Comparison of ENCODE assay signal across 8 cellular contexts in genomic region chr1:42943166-42943565, GRCh38. TPM values are rescaled to one million over a fixed set of nuclear protein-coding genes. Genes with fewer than 3 reads are reported as not detected.
A peak's percentile ranks its signal among the peaks of the same experiment; 100 is the strongest.
DNase-seq lines count a peak whose midpoint lies in the region; ATAC-seq and TF ChIP-seq lines count a peak whose summit lies in the region.

No MANE protein-coding gene starts in this region.

- H3K9me3 ChIP-seq in right cardiac atrium (ENCODE audit: control insufficient read depth, low read length): no peaks in the 10 kb centered on the region
- no peaks in the 10 kb centered on the region for H3K9me3 ChIP-seq in stomach

- H3K27ac ChIP-seq in right cardiac atrium (ENCODE audit: low read length) (peak overlapping the region; percentile 89), stomach (peak overlapping the region; percentile 67 to 86 (median 81))

- H3K4me3 Mint-ChIP-seq in activated T-cell treated with anti-CD3 and anti-CD28 coated beads, Interleukin-2, amount 50 U/mL, for 72 hours: peak overlapping the region in 1 of 2 donors; percentile 13

- TF ChIP-seq RAD21 in Ishikawa (IDR thresholded peaks at IDR 0.05; ENCODE audit: low read depth): peak; percentile 29; the same call in 1 of the 2 replicates

- H3K4me1 Mint-ChIP-seq in activated T-cell treated with anti-CD3 and anti-CD28 coated beads, Interleukin-2, amount 50 U/mL, for 72 hours (ENCODE audit: low read depth): peaks cover 97% of the 10 kb centered on the region

- peaks cover 0 to 12% (median 5%) of the 10 kb centered on the region in 4 donors for H3K36me3 ChIP-seq in stomach

- TF ChIP-seq EP300 in Ishikawa (IDR thresholded peaks at IDR 0.05; ENCODE audit: borderline replicate concordance) (peak; percentile 93), stomach (IDR thresholded peaks at IDR 0.05) (no peak)

- no peaks in the 10 kb centered on the region for H3K9me3 Mint-ChIP-seq in activated T-cell treated with anti-CD3 and anti-CD28 coated beads, Interleukin-2, amount 50 U/mL, for 72 hours

- TF ChIP-seq POLR2A in stomach (IDR thresholded peaks at IDR 0.05): no peak

- DNase-seq in activated T-cell treated with anti-CD3 and anti-CD28 coated beads, Interleukin-2, amount 50 U/mL, for 72 hours: no peak
- DNase-seq in right cardiac atrium: no peak
- peak; percentile 91 for DNase-seq in stomach

- H3K4me1 ChIP-seq in right cardiac atrium (ENCODE audit: control insufficient read depth, insufficient read depth, low read length): peaks cover 34% of the 10 kb centered on the region
- H3K4me1 ChIP-seq in stomach: peaks cover 76 to 100% (median 96%) of the 10 kb centered on the region in 4 donors

- H3K27me3 Mint-ChIP-seq in activated T-cell treated with anti-CD3 and anti-CD28 coated beads, Interleukin-2, amount 50 U/mL, for 72 hours (ENCODE audit: low read depth): no peaks in the 10 kb centered on the region

- intact Hi-C loops in right cardiac atrium (cut with DNase I) (no loop called here), stomach (cut with DNase I; ENCODE audit: low total_unique reads) (no loop called here)

- WGBS in right cardiac atrium: 62% methylated on average over 7 of the region's 7 CpGs
- 22 to 38% (median 28%) methylated on average over 2 to 7 of the region's 7 CpGs for WGBS in stomach, 5 donors

- peak; percentile 28 to 42 for ATAC-seq in activated T-cell treated with anti-CD3 and anti-CD28 coated beads, Interleukin-2, amount 50 U/mL, for 72 hours (replicated peaks in 1 of 2)
- ATAC-seq in right cardiac atrium (peak; percentile 47 to 70), HG02623 (IDR thresholded peaks at IDR 0.05; ENCODE audit: unreplicated experiment) (no peak), HG03432 (IDR thresholded peaks at IDR 0.05; ENCODE audit: unreplicated experiment) (no peak), GM19351 (IDR thresholded peaks at IDR 0.05; ENCODE audit: unreplicated experiment) (no peak), HG03460 (IDR thresholded peaks at IDR 0.05; ENCODE audit: unreplicated experiment) (no peak)

- H3K4me3 ChIP-seq in right cardiac atrium (ENCODE audit: low read length) (no peak overlapping the region), stomach (no peak overlapping the region)

- H3K27me3 ChIP-seq in right cardiac atrium (ENCODE audit: control insufficient read depth, insufficient read depth) (no peaks in the 10 kb centered on the region), stomach (no peaks in the 10 kb centered on the region)

- TF ChIP-seq CTCF in stomach (IDR thresholded peaks at IDR 0.05): no peak

- H3K27ac Mint-ChIP-seq in activated T-cell treated with anti-CD3 and anti-CD28 coated beads, Interleukin-2, amount 50 U/mL, for 72 hours: peak overlapping the region; percentile 89

- H3K36me3 Mint-ChIP-seq in activated T-cell treated with anti-CD3 and anti-CD28 coated beads, Interleukin-2, amount 50 U/mL, for 72 hours (ENCODE audit: insufficient read depth in 2 of 2): peaks cover 8 to 32% of the 10 kb centered on the region in 2 donors

TF ChIP-seq in Ishikawa, 13 proteins besides CTCF, POLR2A, EP300 and RAD21:
- TF ChIP-seq ZBTB7A (IDR thresholded peaks at IDR 0.05; ENCODE audit: low read depth): no peak; the same call in 1 of the 2 replicates
- TF ChIP-seq MAX (IDR thresholded peaks at IDR 0.05): peak; percentile 88
- peak; percentile 40; the same call in 1 of the 2 replicates for TF ChIP-seq CEBPB (IDR thresholded peaks at IDR 0.05)
- TF ChIP-seq TEAD4 (IDR thresholded peaks at IDR 0.05): peak; percentile 73
- TF ChIP-seq CREB1 (IDR thresholded peaks at IDR 0.05; ENCODE audit: low read depth): no peak
- peak; percentile 43; the same call in 1 of the 2 replicates for TF ChIP-seq TAF1 (IDR thresholded peaks at IDR 0.05; ENCODE audit: low read depth)
- TF ChIP-seq NFIC (IDR thresholded peaks at IDR 0.05): peak; percentile 96
- no peak for TF ChIP-seq REST (IDR thresholded peaks at IDR 0.05; ENCODE audit: low read depth)
- TF ChIP-seq YY1 (IDR thresholded peaks at IDR 0.05; ENCODE audit: low read depth): peak; percentile 44; the same call in 1 of the 2 replicates
- peak; percentile 92 for TF ChIP-seq TCF12 (IDR thresholded peaks at IDR 0.05; ENCODE audit: low read depth)
- no peak for TF ChIP-seq USF1 (IDR thresholded peaks at IDR 0.05)
- peak; percentile 76 for TF ChIP-seq FOXM1 (IDR thresholded peaks at IDR 0.05; ENCODE audit: borderline replicate concordance, low read depth)
- TF ChIP-seq EGR1 (IDR thresholded peaks at IDR 0.05): peak; percentile 46; the same call in 1 of the 2 replicates
TF ChIP-seq in Ishikawa: peak in this region for 9.

RNA-seq across cellular contexts. Expression of gene SLC2A1, which starts 15.5 kb away (rescaled TPM):
- 10 to 100 TPM; 41.7 to 51.9 TPM for total RNA-seq in activated T-cell treated with anti-CD3 and anti-CD28 coated beads, Interleukin-2, amount 50 U/mL, for 72 hours
- total RNA-seq in right cardiac atrium: 10 to 100 TPM in 3 of 4 donors, 1 to 10 TPM in 1; 8.1 to 25.7 (median 15.2) TPM
- 9.1 TPM for polyA plus RNA-seq in right cardiac atrium
- total RNA-seq in stomach: 10 to 100 TPM in 3 of 5 donors, 1 to 10 TPM in 2; 1.2 to 32.5 (median 28.1) TPM
- 10 to 100 TPM in 1 of 3 donors, 1 to 10 TPM in 2; 4.3 to 39.8 (median 8.4) TPM for polyA plus RNA-seq in stomach

Comparison
In these comparisons a context has a peak if more than half of its experiments do, and no peak if none do; other contexts are left out.
1. ATAC-seq: peak in activated T-cell treated with anti-CD3 and anti-CD28 coated beads, Interleukin-2, amount 50 U/mL, for 72 hours (2 of 2) and right cardiac atrium (2 of 2); none in HG02623 (single experiment), HG03432 (single experiment), GM19351 (single experiment) and HG03460 (single experiment).